Comparison of ENCODE assay signal across 13 cellular contexts in genomic region chr11:76205252-76206076, GRCh38. TPM values are rescaled to one million over a fixed set of nuclear protein-coding genes. Genes with fewer than 3 reads are reported as not detected.
DNase-seq lines count a peak whose midpoint lies in the region; ATAC-seq and TF ChIP-seq lines count a peak whose summit lies in the region.
"Had no signal": no experiment of that assay in that cellular context is flagged by ENCODE, and none has a peak within 500 bp of the region (broad histone marks: within the 10 kb centered on the region; RNA-seq: fewer than 3 reads in every experiment).

No MANE protein-coding gene starts in this region.

- intact Hi-C loops in Calu3 (cut with micrococcal nuclease; ENCODE audit: unreplicated experiment) = loop anchor here (2.0 to 10.0 kb wide), 3 partner anchors 113 to 309 kb away; no protein-coding TSS in a partner anchor

- H2AFZ ChIP-seq in fibroblast of lung (ENCODE audit: low read length) = no peak overlapping the region

- H4K20me1 ChIP-seq in fibroblast of lung (ENCODE audit: control insufficient read depth, extremely low read depth, insufficient read depth, low read length) = no peaks in the 10 kb centered on the region

- H3K79me2 ChIP-seq in fibroblast of lung (ENCODE audit: control insufficient read depth, insufficient read depth, low read length) = no peaks in the 10 kb centered on the region

- H3K27me3 ChIP-seq in Peyer's patch (peaks cover 0 to 9% of the 10 kb centered on the region in 2 donors), fibroblast of lung (ENCODE audit: control insufficient read depth, insufficient read depth, low read length) (peaks cover 36% of the 10 kb centered on the region)

- peak overlapping the region; percentile 58 for H3K4me2 ChIP-seq in fibroblast of lung (ENCODE audit: extremely low read depth, insufficient read depth, low read length)

- TF ChIP-seq CTCF in Calu3 (IDR thresholded peaks at IDR 0.05; ENCODE audit: unreplicated experiment) (no peak), Peyer's patch (IDR thresholded peaks at IDR 0.05) (no peak), fibroblast of lung (conservative IDR thresholded peaks at IDR 0.05 in 1 of 2, IDR thresholded peaks at IDR 0.05 in 1 of 2; ENCODE audit: low read depth in 1 of 2, low read length in 2 of 2) (no peak), progenitor cell of endocrine pancreas (IDR thresholded peaks at IDR 0.05; ENCODE audit: unreplicated experiment) (no peak)

- TF ChIP-seq POLR2A in Peyer's patch (IDR thresholded peaks at IDR 0.05) = no peak

- no peak for DNase-seq in Calu3
- no peak for DNase-seq in Peyer's patch
- no peak for DNase-seq in fibroblast of lung (ENCODE audit: low read depth in 2 of 2)
- no peak for DNase-seq in progenitor cell of endocrine pancreas (ENCODE audit: low spot score, unreplicated experiment)
- DNase-seq in activated CD8-positive, alpha-beta memory T cell treated with anti-CD3 and anti-CD28 coated beads, Interleukin-2, amount 50 U/mL, for 4 hours = no peak
- DNase-seq: amniotic stem cell, NCI-H2029 treated with DMSO at 0.1 percent for 48 hours had no signal

- peak overlapping the region in 3 of 4 donors; percentile 62 to 69 (median 67) for H3K4me3 ChIP-seq in Peyer's patch
- no peak overlapping the region for H3K4me3 ChIP-seq in fibroblast of lung (replicated peaks in 1 of 4; ENCODE audit: control extremely low read depth in 1 of 4, insufficient read depth in 1 of 4, low read depth in 3 of 4, low read length in 4 of 4)

- peaks cover 41% of the 10 kb centered on the region for H3K27me3 Mint-ChIP-seq in Calu3 (ENCODE audit: unreplicated experiment)
- peaks cover 46% of the 10 kb centered on the region for H3K27me3 Mint-ChIP-seq in progenitor cell of endocrine pancreas

- H3K9me3 Mint-ChIP-seq in Calu3 (ENCODE audit: low read depth, unreplicated experiment) (no peaks in the 10 kb centered on the region), progenitor cell of endocrine pancreas (ENCODE audit: low read depth) (no peaks in the 10 kb centered on the region)

- H3K9me3 ChIP-seq in Peyer's patch (no peaks in the 10 kb centered on the region), fibroblast of lung (ENCODE audit: control insufficient read depth, insufficient read depth, low read depth, low read length) (no peaks in the 10 kb centered on the region)

- H3K4me1 Mint-ChIP-seq in Calu3 (ENCODE audit: low read depth, unreplicated experiment) = peaks cover 17% of the 10 kb centered on the region
- peaks cover 20% of the 10 kb centered on the region for H3K4me1 Mint-ChIP-seq in progenitor cell of endocrine pancreas (ENCODE audit: low read depth)

- CTCF ChIA-PET in Calu3 (lab: Charles Lee) = interaction anchor here (0.7 kb wide), 1 partner anchor 891 kb away, joined by 3 read pairs; no protein-coding TSS in a partner anchor

- H3K27ac Mint-ChIP-seq in Calu3 (ENCODE audit: unreplicated experiment) (no peak overlapping the region), progenitor cell of endocrine pancreas (no peak overlapping the region)

- H3K36me3 ChIP-seq in Peyer's patch (no peaks in the 10 kb centered on the region), fibroblast of lung (ENCODE audit: control insufficient read depth, insufficient read depth, low read length) (no peaks in the 10 kb centered on the region)

- H3K4me1 ChIP-seq in Peyer's patch (peaks cover 6 to 53% (median 36%) of the 10 kb centered on the region in 4 donors), fibroblast of lung (ENCODE audit: control insufficient read depth, extremely low read depth, insufficient read depth, low read length) (peaks cover 7% of the 10 kb centered on the region)

- H3K27ac ChIP-seq in Peyer's patch = no peak overlapping the region
- H3K27ac ChIP-seq in fibroblast of lung (ENCODE audit: insufficient read depth, low read length) = no peak overlapping the region

- BruUV-seq in Calu3 (replicated peaks; lab: Mats Ljungman, UMichigan) = no TSS peak

- H3K4me3 Mint-ChIP-seq in Calu3 (ENCODE audit: low read depth, unreplicated experiment) = peak overlapping the region; percentile 69
- peak overlapping the region; percentile 71 for H3K4me3 Mint-ChIP-seq in progenitor cell of endocrine pancreas (ENCODE audit: low read depth)

- ATAC-seq in GM21737 (IDR thresholded peaks at IDR 0.05; ENCODE audit: unreplicated experiment) = no peak
- no peak for ATAC-seq in GM21515 (IDR thresholded peaks at IDR 0.05; ENCODE audit: unreplicated experiment)
- no peak for ATAC-seq in GM19395 (IDR thresholded peaks at IDR 0.05; ENCODE audit: unreplicated experiment)

- H3K9ac ChIP-seq in fibroblast of lung (ENCODE audit: insufficient read depth, low read length) = no peak overlapping the region

- H3K36me3 Mint-ChIP-seq in Calu3 (ENCODE audit: insufficient read depth, unreplicated experiment) (peaks cover 33% of the 10 kb centered on the region), progenitor cell of endocrine pancreas (ENCODE audit: insufficient read depth) (no peaks in the 10 kb centered on the region)

RNA-seq across cellular contexts. Expression of gene WNT11, which starts 0.8 kb away (rescaled TPM):
- total RNA-seq in Calu3 (2022) = not detected in 2 replicates
- 1 to 10 TPM; 6.6 to 7.5 (median 6.9) TPM for total RNA-seq in Peyer's patch
- total RNA-seq in fibroblast of lung = 0.33 and 0.51 TPM in 2 replicates
- 0.06 and 0.07 TPM in 2 replicates for polyA plus RNA-seq in fibroblast of lung
- polyA plus RNA-seq in fibroblast of lung (2012) = 0.13 and 0.18 TPM in 2 replicates
- not detected in 2 replicates for polyA minus RNA-seq in fibroblast of lung (ENCODE audit: low replicate concordance)
- total RNA-seq in progenitor cell of endocrine pancreas = 1.5 and 1.7 TPM in 2 replicates
- total RNA-seq: glomerular endothelial cell; renal cortical epithelial cell; T-helper 2 cell treated with Interferon-gamma antibody and Interleukin-4, amounts not matched to agents 100 ng/mL and 5 ng/mL, for 36 hours had no signal

Comparison
In these comparisons a context has a peak if more than half of its experiments do, and no peak if none do; other contexts are left out.
1. H3K4me3 ChIP-seq: peak in Peyer's patch (3 of 4); none in fibroblast of lung (0 of 4).